21 cellular contexts compared by ENCODE assay signal in genomic region chrX:148282504-148282903, GRCh38.
DNase-seq lines count a peak whose midpoint lies in the region; ATAC-seq and TF ChIP-seq lines count a peak whose summit lies in the region.
"Had no signal": no experiment of that assay in that cellular context is flagged by ENCODE, and none has a peak within 500 bp of the region (broad histone marks: within the 10 kb centered on the region; RNA-seq: fewer than 3 reads in every experiment).

No MANE protein-coding gene starts in this region.

- TF ChIP-seq CTCF in progenitor cell of endocrine pancreas (IDR thresholded peaks at IDR 0.05; ENCODE audit: unreplicated experiment): no peak

- intact Hi-C loops in activated naive CD4-positive, alpha-beta T cell treated with anti-CD3 and anti-CD28 coated beads for 36 hours (cut with micrococcal nuclease): loop anchor here (1.0 to 10.0 kb wide), 7 partner anchors 12 to 1002 kb away; partner anchors contain the start of gene FMR1

- peak in 3 of 4 experiments; percentile 23 to 63 (median 38) for ATAC-seq in T-cell (replicated peaks in 1 of 4)
- ATAC-seq in activated naive CD8-positive, alpha-beta T cell treated with anti-CD3 and anti-CD28 coated beads, Interleukin-2, amount 50 U/mL, for 24 hours: peak; percentile 49
- peak; percentile 80 for ATAC-seq in stimulated activated naive CD8-positive, alpha-beta T cell treated with anti-CD3 and anti-CD28 coated beads, Interleukin-15, amount 100 ng/mL, for 72 hours
- ATAC-seq: left colon, right cardiac atrium, SK-N-SH treated with all-trans-retinoic acid at 6 μM for 48 hours had no signal

- H3K4me3 Mint-ChIP-seq in activated naive CD4-positive, alpha-beta T cell treated with anti-CD3 and anti-CD28 coated beads for 36 hours: no peak overlapping the region
- H3K4me3 Mint-ChIP-seq in T-cell (no peak overlapping the region), progenitor cell of endocrine pancreas (ENCODE audit: low read depth) (no peak overlapping the region)
- H3K4me3 Mint-ChIP-seq in activated naive CD8-positive, alpha-beta T cell treated with anti-CD3 and anti-CD28 coated beads, Interleukin-2, amount 50 U/mL, for 24 hours: no peak overlapping the region
- no peak overlapping the region for H3K4me3 Mint-ChIP-seq in stimulated activated naive CD8-positive, alpha-beta T cell treated with anti-CD3 and anti-CD28 coated beads, Interleukin-15, amount 100 ng/mL, for 72 hours
- H3K4me3 Mint-ChIP-seq: activated CD4-positive, alpha-beta memory T cell treated with anti-CD3 and anti-CD28 coated beads, Interleukin-2, amount 10 ng/mL, durations not matched to agents 7 days and 5 days; central memory CD8-positive, alpha-beta T cell; immature natural killer cell; neural crest cell had no signal

- no peak for DNase-seq in activated naive CD4-positive, alpha-beta T cell treated with anti-CD3 and anti-CD28 coated beads for 36 hours
- DNase-seq in activated naive CD4-positive, alpha-beta T cell treated with anti-CD3 and anti-CD28 coated beads, Interleukin-2, amount 50 U/mL, for 16 hours: no peak
- no peak for DNase-seq in T-cell
- DNase-seq in activated naive CD8-positive, alpha-beta T cell treated with anti-CD3 and anti-CD28 coated beads, Interleukin-2, amount 50 U/mL, for 24 hours: no peak
- DNase-seq in stimulated activated naive CD8-positive, alpha-beta T cell treated with anti-CD3 and anti-CD28 coated beads, Interleukin-15, amount 100 ng/mL, for 72 hours: no peak
- no peak for DNase-seq in DMS153 (lab: John Stamatoyannopoulos, UW)
- DNase-seq in progenitor cell of endocrine pancreas (ENCODE audit: low spot score, unreplicated experiment): no peak
- DNase-seq: activated CD4-positive, alpha-beta memory T cell treated with anti-CD3 and anti-CD28 coated beads, Interleukin-2, amount 10 ng/mL, durations not matched to agents 7 days and 5 days; dermis blood vessel endothelial cell; GM23248; hypothalamus; immature natural killer cell; Karpas-422; left colon; mammary epithelial cell; right cardiac atrium; upper lobe of left lung; WERI-Rb-1 had no signal

- CTCF ChIA-PET in activated naive CD4-positive, alpha-beta T cell treated with anti-CD3 and anti-CD28 coated beads for 36 hours (lab: Charles Lee): no interaction called here
- CTCF ChIA-PET in T-cell (lab: Charles Lee): no interaction called here

- peak overlapping the region; percentile 92 for H3K27ac Mint-ChIP-seq in activated naive CD4-positive, alpha-beta T cell treated with anti-CD3 and anti-CD28 coated beads for 36 hours
- H3K27ac Mint-ChIP-seq in T-cell (peak overlapping the region; percentile 43 to 64), progenitor cell of endocrine pancreas (no peak overlapping the region)
- H3K27ac Mint-ChIP-seq in activated naive CD8-positive, alpha-beta T cell treated with anti-CD3 and anti-CD28 coated beads, Interleukin-2, amount 50 U/mL, for 24 hours: peak overlapping the region; percentile 95
- H3K27ac Mint-ChIP-seq in stimulated activated naive CD8-positive, alpha-beta T cell treated with anti-CD3 and anti-CD28 coated beads, Interleukin-15, amount 100 ng/mL, for 72 hours: peak overlapping the region; percentile 8 to 74
- H3K27ac Mint-ChIP-seq: immature natural killer cell had no signal

- H3K27me3 Mint-ChIP-seq in activated naive CD4-positive, alpha-beta T cell treated with anti-CD3 and anti-CD28 coated beads for 36 hours (ENCODE audit: low read depth): no peaks in the 10 kb centered on the region
- H3K27me3 Mint-ChIP-seq in T-cell (no peaks in the 10 kb centered on the region), progenitor cell of endocrine pancreas (no peaks in the 10 kb centered on the region)
- no peaks in the 10 kb centered on the region for H3K27me3 Mint-ChIP-seq in activated naive CD8-positive, alpha-beta T cell treated with anti-CD3 and anti-CD28 coated beads, Interleukin-2, amount 50 U/mL, for 24 hours
- no peaks in the 10 kb centered on the region for H3K27me3 Mint-ChIP-seq in stimulated activated naive CD8-positive, alpha-beta T cell treated with anti-CD3 and anti-CD28 coated beads, Interleukin-15, amount 100 ng/mL, for 72 hours
- H3K27me3 Mint-ChIP-seq: activated CD4-positive, alpha-beta memory T cell treated with anti-CD3 and anti-CD28 coated beads, Interleukin-2, amount 10 ng/mL, durations not matched to agents 7 days and 5 days; central memory CD8-positive, alpha-beta T cell had no signal

- POLR2A ChIA-PET in T-cell (lab: Charles Lee): no interaction called here

- peaks cover 36% of the 10 kb centered on the region for H3K4me1 Mint-ChIP-seq in activated naive CD4-positive, alpha-beta T cell treated with anti-CD3 and anti-CD28 coated beads for 36 hours (ENCODE audit: low read depth)
- H3K4me1 Mint-ChIP-seq in T-cell (peaks cover 32 to 41% (median 35%) of the 10 kb centered on the region in 3 donors), progenitor cell of endocrine pancreas (ENCODE audit: low read depth) (no peaks in the 10 kb centered on the region)
- H3K4me1 Mint-ChIP-seq in activated naive CD8-positive, alpha-beta T cell treated with anti-CD3 and anti-CD28 coated beads, Interleukin-2, amount 50 U/mL, for 24 hours: peaks cover 37% of the 10 kb centered on the region
- peaks cover 36% of the 10 kb centered on the region for H3K4me1 Mint-ChIP-seq in stimulated activated naive CD8-positive, alpha-beta T cell treated with anti-CD3 and anti-CD28 coated beads, Interleukin-15, amount 100 ng/mL, for 72 hours
- H3K4me1 Mint-ChIP-seq: immature natural killer cell, neural crest cell had no signal

- H3K9me3 Mint-ChIP-seq in activated naive CD4-positive, alpha-beta T cell treated with anti-CD3 and anti-CD28 coated beads for 36 hours: peaks cover 2% of the 10 kb centered on the region
- no peaks in the 10 kb centered on the region for H3K9me3 Mint-ChIP-seq in T-cell
- H3K9me3 Mint-ChIP-seq in activated naive CD8-positive, alpha-beta T cell treated with anti-CD3 and anti-CD28 coated beads, Interleukin-2, amount 50 U/mL, for 24 hours: peaks cover 5% of the 10 kb centered on the region
- peaks cover 0 to 4% of the 10 kb centered on the region in 2 donors for H3K9me3 Mint-ChIP-seq in stimulated activated naive CD8-positive, alpha-beta T cell treated with anti-CD3 and anti-CD28 coated beads, Interleukin-15, amount 100 ng/mL, for 72 hours
- peaks cover 20% of the 10 kb centered on the region for H3K9me3 Mint-ChIP-seq in progenitor cell of endocrine pancreas (ENCODE audit: low read depth)
- H3K9me3 Mint-ChIP-seq: central memory CD8-positive, alpha-beta T cell; immature natural killer cell had no signal

- H3K36me3 Mint-ChIP-seq in activated naive CD4-positive, alpha-beta T cell treated with anti-CD3 and anti-CD28 coated beads for 36 hours (ENCODE audit: low read depth): no peaks in the 10 kb centered on the region
- H3K36me3 Mint-ChIP-seq in T-cell (no peaks in the 10 kb centered on the region), progenitor cell of endocrine pancreas (ENCODE audit: insufficient read depth) (no peaks in the 10 kb centered on the region)
- peaks cover 5% of the 10 kb centered on the region for H3K36me3 Mint-ChIP-seq in activated naive CD8-positive, alpha-beta T cell treated with anti-CD3 and anti-CD28 coated beads, Interleukin-2, amount 50 U/mL, for 24 hours (ENCODE audit: low read depth)
- H3K36me3 Mint-ChIP-seq: immature natural killer cell had no signal
